ENCODE assay signal across 8 cellular contexts in genomic region chr16:70440112-70440692, GRCh38. TPM values are rescaled to one million over a fixed set of nuclear protein-coding genes. Genes with fewer than 3 reads are reported as not detected.
DNase-seq lines count a peak whose midpoint lies in the region; ATAC-seq and TF ChIP-seq lines count a peak whose summit lies in the region.
"Not testable (repeated sequence)": the region's sequence is repeated elsewhere in the genome, so short reads cannot be mapped to it uniquely, and the experiment has no call there.

No MANE protein-coding gene starts in this region.

- not testable (repeated sequence) for TF ChIP-seq CTCF in VCaP (conservative IDR thresholded peaks at IDR 0.05); mesothelial cell of epicardium (IDR thresholded peaks at IDR 0.05; ENCODE audit: unreplicated experiment); parathyroid adenoma (IDR thresholded peaks at IDR 0.05)

- H2AFZ ChIP-seq in ACC112 (ENCODE audit: low read length, unreplicated experiment): peak overlapping the region; percentile 94
- H2AFZ ChIP-seq in parathyroid adenoma: peak overlapping the region; percentile 95

- H3K27me3 Mint-ChIP-seq in activated naive CD4-positive, alpha-beta T cell treated with anti-CD3 and anti-CD28 coated beads for 36 hours (ENCODE audit: low read depth); effector memory CD8-positive, alpha-beta T cell; mesothelial cell of epicardium (ENCODE audit: low read depth): not testable (repeated sequence)

- DNase-seq in H7: peak; percentile 27
- DNase-seq in NCI-H2171 treated with DMSO at 0.1 percent for 48 hours (lab: John Stamatoyannopoulos, UW): peak; percentile 22
- not testable (repeated sequence) for DNase-seq in activated naive CD4-positive, alpha-beta T cell treated with anti-CD3 and anti-CD28 coated beads for 36 hours; effector memory CD8-positive, alpha-beta T cell; mesothelial cell of epicardium (ENCODE audit: low spot score in 2 of 2, unreplicated experiment in 2 of 2)

- H3K4me3 ChIP-seq in ACC112 (ENCODE audit: low read depth, low read length); H7 (ENCODE audit: insufficient read depth, low read depth, low read length); parathyroid adenoma (ENCODE audit: low read depth, low read length): not testable (repeated sequence)

- H3K9ac ChIP-seq in parathyroid adenoma: not testable (repeated sequence)

- intact Hi-C loops in activated naive CD4-positive, alpha-beta T cell treated with anti-CD3 and anti-CD28 coated beads for 36 hours (cut with micrococcal nuclease): not testable (repeated sequence)

- H3K36me3 Mint-ChIP-seq in activated naive CD4-positive, alpha-beta T cell treated with anti-CD3 and anti-CD28 coated beads for 36 hours (ENCODE audit: low read depth); effector memory CD8-positive, alpha-beta T cell (ENCODE audit: insufficient read depth); mesothelial cell of epicardium: not testable (repeated sequence)

- not testable (repeated sequence) for H3K9me3 ChIP-seq in parathyroid adenoma (ENCODE audit: control insufficient read depth, low read length)

- peak overlapping the region; percentile 89 for H3K4me2 ChIP-seq in parathyroid adenoma (ENCODE audit: low read length)

- ATAC-seq in effector memory CD8-positive, alpha-beta T cell (replicated peaks): not testable (repeated sequence)

- H3K4me3 Mint-ChIP-seq in activated naive CD4-positive, alpha-beta T cell treated with anti-CD3 and anti-CD28 coated beads for 36 hours: peak overlapping the region; percentile 86
- H3K4me3 Mint-ChIP-seq in effector memory CD8-positive, alpha-beta T cell: peak overlapping the region; percentile 83 to 85
- peak overlapping the region; percentile 86 for H3K4me3 Mint-ChIP-seq in mesothelial cell of epicardium

- peaks cover 22% of the 10 kb centered on the region for H3K4me1 Mint-ChIP-seq in activated naive CD4-positive, alpha-beta T cell treated with anti-CD3 and anti-CD28 coated beads for 36 hours (ENCODE audit: low read depth)
- H3K4me1 Mint-ChIP-seq in effector memory CD8-positive, alpha-beta T cell (ENCODE audit: low read depth in 2 of 2): peaks cover 23 to 27% of the 10 kb centered on the region in 2 donors
- H3K4me1 Mint-ChIP-seq in mesothelial cell of epicardium: peaks cover 36% of the 10 kb centered on the region

- peaks cover 32% of the 10 kb centered on the region for H3K79me2 ChIP-seq in ACC112 (ENCODE audit: control insufficient read depth, insufficient read depth, low read length, unreplicated experiment)
- not testable (repeated sequence) for H3K79me2 ChIP-seq in parathyroid adenoma

- H3K27me3 ChIP-seq in ACC112 (ENCODE audit: insufficient read depth, low read length); H7 (ENCODE audit: control insufficient read depth, insufficient read depth, low read length); parathyroid adenoma (ENCODE audit: control insufficient read depth, insufficient read depth, low read length): not testable (repeated sequence)

- H3K36me3 ChIP-seq in ACC112 (ENCODE audit: insufficient read depth, low read length); H7 (replicated peaks; ENCODE audit: control insufficient read depth, insufficient read depth, low read length); parathyroid adenoma (ENCODE audit: control insufficient read depth, insufficient read depth, low read length): not testable (repeated sequence)

- H3K4me1 ChIP-seq in ACC112 (ENCODE audit: control insufficient read depth, insufficient read depth, low read length, unreplicated experiment) (peaks cover 17% of the 10 kb centered on the region), parathyroid adenoma (peaks cover 23% of the 10 kb centered on the region)

- not testable (repeated sequence) for H3K9me3 Mint-ChIP-seq in activated naive CD4-positive, alpha-beta T cell treated with anti-CD3 and anti-CD28 coated beads for 36 hours; effector memory CD8-positive, alpha-beta T cell; mesothelial cell of epicardium

- CTCF ChIA-PET in activated naive CD4-positive, alpha-beta T cell treated with anti-CD3 and anti-CD28 coated beads for 36 hours (lab: Charles Lee): interaction anchor here (2.7 kb wide), 1 partner anchor 22 kb away, joined by 10 read pairs; no protein-coding TSS in a partner anchor

- not testable (repeated sequence) for H3K27ac Mint-ChIP-seq in activated naive CD4-positive, alpha-beta T cell treated with anti-CD3 and anti-CD28 coated beads for 36 hours; effector memory CD8-positive, alpha-beta T cell; mesothelial cell of epicardium

- not testable (repeated sequence) for H3K27ac ChIP-seq in ACC112 (ENCODE audit: low read depth, low read length); parathyroid adenoma
- peak overlapping the region; percentile 83 for H3K27ac ChIP-seq in VCaP

RNA-seq across cellular contexts. Expression of gene ST3GAL2, which starts 1.3 kb away (rescaled TPM):
- total RNA-seq in H7 (2014; rRNA removed; shearing (Covaris generic)): 62.7 and 64.1 TPM in 2 replicates
- 1 to 10 TPM; 9.3 to 9.9 TPM for total RNA-seq in activated naive CD4-positive, alpha-beta T cell treated with anti-CD3 and anti-CD28 coated beads for 36 hours
- 46.5 to 53.0 TPM (median 47.4 TPM) in 3 replicates for total RNA-seq in mesothelial cell of epicardium

RNA-seq across cellular contexts. Expression of gene FCSK, which starts 14.2 kb away (rescaled TPM):
- total RNA-seq in H7 (2014; rRNA removed; shearing (Covaris generic)): 11.2 and 13.7 TPM in 2 replicates
- 10 to 100 TPM; 12.2 to 12.6 TPM for total RNA-seq in activated naive CD4-positive, alpha-beta T cell treated with anti-CD3 and anti-CD28 coated beads for 36 hours
- total RNA-seq in mesothelial cell of epicardium: 26.0 to 29.4 TPM (median 27.7 TPM) in 3 replicates
